ENCODE assay signal across 8 cellular contexts in genomic region chr2:169141713-169142352, GRCh38.
A peak's percentile ranks its signal among the peaks of the same experiment; 100 is the strongest.
DNase-seq lines count a peak whose midpoint lies in the region; ATAC-seq and TF ChIP-seq lines count a peak whose summit lies in the region.

No MANE protein-coding gene starts in this region.

- 23 to 36% methylated on average over 10 of the region's 10 CpGs for WGBS in lung, 2 donors

- H3K36me3 ChIP-seq in lung (ENCODE audit: control insufficient read depth in 2 of 2, insufficient read depth in 2 of 2, low read length in 2 of 2) = peaks cover 0 to 2% of the 10 kb centered on the region in 2 donors

- ATAC-seq in lung (ENCODE audit: insufficient read depth, low FRiP score) (peak; percentile 58), HG02588 (IDR thresholded peaks at IDR 0.05; ENCODE audit: unreplicated experiment) (no peak)

- no peak overlapping the region for H3K4me3 ChIP-seq in lung

- H3K9me3 ChIP-seq in lung (ENCODE audit: control insufficient read depth in 2 of 2, insufficient read depth in 1 of 2, low read length in 1 of 2) = no peaks in the 10 kb centered on the region

- H3K27ac ChIP-seq in lung (ENCODE audit: low read depth in 1 of 2, low read length in 1 of 2) = no peak overlapping the region

- DNase-seq in GDM1 (lab: John Stamatoyannopoulos, UW) = peak; percentile 18
- peak; percentile 51 for DNase-seq in HCEC 1CT
- DNase-seq in NCI-H2107 (lab: John Stamatoyannopoulos, UW) = peak; percentile 24
- DNase-seq in activated CD4-positive, alpha-beta T cell treated with anti-CD3 and anti-CD28 coated beads for 4 hours = peak; percentile 52 to 75
- peak; percentile 36 for DNase-seq in dedifferentiated amniotic fluid mesenchymal stem cell (ENCODE audit: extremely low spot score)
- peak; percentile 60 for DNase-seq in lung (ENCODE audit: low spot score)
- DNase-seq in stimulated activated CD8-positive, alpha-beta memory T cell treated with anti-CD3 and anti-CD28 coated beads, Interleukin-2, amount 100 ng/mL, for 1 hour (ENCODE audit: low read depth in 2 of 2) = peak; percentile 13 to 18

- no peaks in the 10 kb centered on the region for H3K4me1 ChIP-seq in lung (ENCODE audit: control insufficient read depth in 2 of 2, insufficient read depth in 2 of 2, low read length in 2 of 2)

- TF ChIP-seq CTCF in lung (IDR thresholded peaks at IDR 0.05; ENCODE audit: control extremely low read depth, extremely low read depth) = peak; percentile 70

- no peaks in the 10 kb centered on the region for H3K27me3 ChIP-seq in lung (ENCODE audit: control insufficient read depth, insufficient read depth)
